1 cellular context compared by ENCODE assay signal in genomic region chr5:180178516-180179398, GRCh38.
TF ChIP-seq lines count a peak whose summit lies in the region.

No MANE protein-coding gene starts in this region.

TF ChIP-seq in H1, 55 proteins besides CTCF, POLR2A, EP300 and RAD21 (continued from another document):
- TF ChIP-seq POLR2AphosphoS5 (IDR thresholded peaks at IDR 0.05; ENCODE audit: low read depth, low read length) (no peak), E2F6 (IDR thresholded peaks at IDR 0.05) (no peak), SIN3A (conservative IDR thresholded peaks at IDR 0.05 in 1 of 2, IDR thresholded peaks at IDR 0.05 in 1 of 2; ENCODE audit: low read depth in 1 of 2, low read length in 2 of 2) (no peak)
